Comparison of ENCODE assay signal across 23 cellular contexts in genomic region chr6:28053584-28053983, GRCh38. TPM values are rescaled to one million over a fixed set of nuclear protein-coding genes. Genes with fewer than 3 reads are reported as not detected.
DNase-seq lines count a peak whose midpoint lies in the region; ATAC-seq, FAIRE-seq and TF ChIP-seq lines count a peak whose summit lies in the region.
"Had no signal": no experiment of that assay in that cellular context is flagged by ENCODE, and none has a peak within 500 bp of the region (broad histone marks: within the 10 kb centered on the region; RNA-seq: fewer than 3 reads in every experiment).

No MANE protein-coding gene starts in this region.

- CTCF ChIA-PET in activated CD4-positive, alpha-beta T cell treated with anti-CD3 and anti-CD28 coated beads for 36 hours (lab: Charles Lee): interaction anchor here (0.6 kb wide), 1 partner anchor 25 kb away, joined by 3 read pairs; no protein-coding TSS in a partner anchor

- H3K27me3 ChIP-seq in bronchial epithelial cell (ENCODE audit: control insufficient read depth, insufficient read depth, low read length): no peaks in the 10 kb centered on the region
- H3K27me3 ChIP-seq: BLaER1 had no signal

- H3K36me3 Mint-ChIP-seq in activated CD4-positive, alpha-beta T cell treated with anti-CD3 and anti-CD28 coated beads for 36 hours (ENCODE audit: low read depth): no peaks in the 10 kb centered on the region
- no peaks in the 10 kb centered on the region for H3K36me3 Mint-ChIP-seq in stimulated activated effector memory CD8-positive, alpha-beta T cell treated with anti-CD3 and anti-CD28 coated beads, Interleukin-12 subunit alpha, Interleukin-12 subunit beta, amount 100 ng/mL, for 72 hours
- H3K36me3 Mint-ChIP-seq: CD14-positive monocyte; CD4-positive, alpha-beta memory T cell; CD4-positive, CD25-positive, alpha-beta regulatory T cell; CD8-positive, alpha-beta memory T cell had no signal

- POLR2A ChIA-PET in activated CD4-positive, alpha-beta T cell treated with anti-CD3 and anti-CD28 coated beads for 36 hours (lab: Charles Lee): no interaction called here

- DNase-seq in activated CD4-positive, alpha-beta T cell treated with anti-CD3 and anti-CD28 coated beads for 36 hours: no peak
- DNase-seq in activated CD4-positive, alpha-beta T cell treated with anti-CD3 and anti-CD28 coated beads, Interleukin-2, amount 50 U/mL, for 4 hours: no peak
- peak; percentile 4 for DNase-seq in SK-MEL-5 (ENCODE audit: low read depth, low spot score)
- no peak for DNase-seq in bronchial epithelial cell (ENCODE audit: low read depth)
- no peak for DNase-seq in stimulated activated effector memory CD8-positive, alpha-beta T cell treated with anti-CD3 and anti-CD28 coated beads, Interleukin-12 subunit alpha, Interleukin-12 subunit beta, amount 100 ng/mL, for 72 hours (ENCODE audit: low spot score in 2 of 2)
- DNase-seq in NCI-H1417 (lab: John Stamatoyannopoulos, UW): no peak
- DNase-seq: BE2C; C1 segment of cervical spinal cord; CD4-positive, alpha-beta memory T cell; CD4-positive, CD25-positive, alpha-beta regulatory T cell; CD8-positive, alpha-beta memory T cell; COR-L47; DMS 273 treated with DMSO at 0.1 percent for 48 hours; DMS153; DMS53; DMS79; GF-D8 had no signal

- peaks cover 19% of the 10 kb centered on the region for H3K27me3 Mint-ChIP-seq in activated CD4-positive, alpha-beta T cell treated with anti-CD3 and anti-CD28 coated beads for 36 hours

- peak; percentile 44 for ATAC-seq in activated CD4-positive, alpha-beta T cell treated with anti-CD3 and anti-CD28 coated beads for 36 hours
- peak; percentile 8 for ATAC-seq in stimulated activated effector memory CD8-positive, alpha-beta T cell treated with anti-CD3 and anti-CD28 coated beads, Interleukin-12 subunit alpha, Interleukin-12 subunit beta, amount 100 ng/mL, for 72 hours
- ATAC-seq in HG03457 (IDR thresholded peaks at IDR 0.05; ENCODE audit: unreplicated experiment): no peak
- ATAC-seq: A549 had no signal

- H3K4me1 Mint-ChIP-seq in activated CD4-positive, alpha-beta T cell treated with anti-CD3 and anti-CD28 coated beads for 36 hours: no peaks in the 10 kb centered on the region
- no peaks in the 10 kb centered on the region for H3K4me1 Mint-ChIP-seq in stimulated activated effector memory CD8-positive, alpha-beta T cell treated with anti-CD3 and anti-CD28 coated beads, Interleukin-12 subunit alpha, Interleukin-12 subunit beta, amount 100 ng/mL, for 72 hours
- H3K4me1 Mint-ChIP-seq: CD14-positive monocyte; CD4-positive, alpha-beta memory T cell; CD4-positive, CD25-positive, alpha-beta regulatory T cell; CD8-positive, alpha-beta memory T cell had no signal

- no peaks in the 10 kb centered on the region for H3K9me3 Mint-ChIP-seq in activated CD4-positive, alpha-beta T cell treated with anti-CD3 and anti-CD28 coated beads for 36 hours (ENCODE audit: low read depth)
- H3K9me3 Mint-ChIP-seq in stimulated activated effector memory CD8-positive, alpha-beta T cell treated with anti-CD3 and anti-CD28 coated beads, Interleukin-12 subunit alpha, Interleukin-12 subunit beta, amount 100 ng/mL, for 72 hours: no peaks in the 10 kb centered on the region
- H3K9me3 Mint-ChIP-seq: CD4-positive, CD25-positive, alpha-beta regulatory T cell; CD8-positive, alpha-beta memory T cell had no signal

- H3K27ac Mint-ChIP-seq in activated CD4-positive, alpha-beta T cell treated with anti-CD3 and anti-CD28 coated beads for 36 hours: no peak overlapping the region
- H3K27ac Mint-ChIP-seq in stimulated activated effector memory CD8-positive, alpha-beta T cell treated with anti-CD3 and anti-CD28 coated beads, Interleukin-12 subunit alpha, Interleukin-12 subunit beta, amount 100 ng/mL, for 72 hours: no peak overlapping the region
- H3K27ac Mint-ChIP-seq: CD14-positive monocyte; CD4-positive, alpha-beta memory T cell; CD4-positive, CD25-positive, alpha-beta regulatory T cell; CD8-positive, alpha-beta memory T cell had no signal

- intact Hi-C loops in activated CD4-positive, alpha-beta T cell treated with anti-CD3 and anti-CD28 coated beads for 36 hours (cut with DNase I, micrococcal nuclease): no loop called here

- H3K4me3 Mint-ChIP-seq in activated CD4-positive, alpha-beta T cell treated with anti-CD3 and anti-CD28 coated beads for 36 hours: no peak overlapping the region
- no peak overlapping the region for H3K4me3 Mint-ChIP-seq in stimulated activated effector memory CD8-positive, alpha-beta T cell treated with anti-CD3 and anti-CD28 coated beads, Interleukin-12 subunit alpha, Interleukin-12 subunit beta, amount 100 ng/mL, for 72 hours
- H3K4me3 Mint-ChIP-seq: CD14-positive monocyte; CD4-positive, alpha-beta memory T cell; CD4-positive, CD25-positive, alpha-beta regulatory T cell; CD8-positive, alpha-beta memory T cell had no signal

- in situ Hi-C loops in SK-MEL-5 (cut with HindIII; ENCODE audit: low pct_unique_long_range_greater_than_20kb, low sequenced_read_pairs): no loop called here

- H3K36me3 ChIP-seq in bronchial epithelial cell (ENCODE audit: control insufficient read depth, insufficient read depth, low read length): no peaks in the 10 kb centered on the region
- H3K36me3 ChIP-seq: BE2C, BLaER1 had no signal

- FAIRE-seq in bronchial epithelial cell (lab: Jason Lieb, UNC): peak; percentile 73
- FAIRE-seq: A549, GM12891, GM19239 had no signal

- no peak for TF ChIP-seq CTCF in bronchial epithelial cell (IDR thresholded peaks at IDR 0.05; ENCODE audit: insufficient read depth, low read length, severe bottlenecking)

- no peak overlapping the region for H3K4me3 ChIP-seq in bronchial epithelial cell (ENCODE audit: low read depth, low read length)
- H3K4me3 ChIP-seq: A549, BLaER1 had no signal

RNA-seq across cellular contexts. Expression of gene ZNF165, which starts 26.8 kb away (rescaled TPM):
- 1 to 10 TPM; 4.6 TPM for total RNA-seq in activated CD4-positive, alpha-beta T cell treated with anti-CD3 and anti-CD28 coated beads for 36 hours
- total RNA-seq in SK-MEL-5 (2014; rRNA removed; shearing (Covaris generic)): 0.19 and 0.37 TPM in 2 replicates
- polyA plus RNA-seq in SK-MEL-5 (2015; cell fraction: cytosol; rRNA removed): 0.18 and 0.38 TPM in 2 replicates
- polyA plus RNA-seq in SK-MEL-5 (2015; cell fraction: nucleus; rRNA removed): 1.2 and 1.5 TPM in 2 replicates
- total RNA-seq in bronchial epithelial cell: 2.6 and 4.7 TPM in 2 replicates
